20 cellular contexts compared by ENCODE assay signal in the genomic region with DNA sequence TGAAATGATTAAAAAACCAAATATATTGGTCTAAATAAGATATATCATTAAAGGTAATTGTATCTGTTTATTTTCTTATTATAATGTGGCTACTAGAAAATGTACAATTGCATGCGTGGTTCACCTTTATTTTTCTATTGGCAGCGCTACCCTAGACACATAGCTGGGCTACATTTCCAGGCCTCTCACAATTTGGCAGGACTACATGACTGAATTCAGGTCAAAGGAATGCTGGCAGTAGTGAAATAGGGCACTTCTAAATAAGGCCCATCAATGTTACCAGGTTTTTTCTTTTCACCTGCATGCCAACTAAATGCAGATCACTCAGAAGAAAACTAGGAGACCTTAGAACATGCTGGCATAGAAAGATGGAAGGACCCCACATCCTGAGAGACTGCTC.
DNase-seq lines count a peak whose midpoint lies in the region; ATAC-seq, FAIRE-seq and TF ChIP-seq lines count a peak whose summit lies in the region.
"Had no signal": no experiment of that assay in that cellular context is flagged by ENCODE, and none has a peak within 500 bp of the region (broad histone marks: within the 10 kb centered on the region; RNA-seq: fewer than 3 reads in every experiment).

No MANE protein-coding gene starts in this region.

- no peaks in the 10 kb centered on the region for H3K36me3 ChIP-seq in left ventricle myocardium inferior
- H3K36me3 ChIP-seq in OCI-LY7 (ENCODE audit: insufficient read depth, low read length), result no peaks in the 10 kb centered on the region
- no peaks in the 10 kb centered on the region for H3K36me3 ChIP-seq in kidney (ENCODE audit: control insufficient read depth in 1 of 2, insufficient read depth in 2 of 2, low read length in 2 of 2)

- intact Hi-C loops in Right ventricle myocardium inferior (cut with DNase I) (no loop called here), left ventricle myocardium inferior (cut with micrococcal nuclease) (no loop called here), OCI-LY7 (cut with micrococcal nuclease; ENCODE audit: unreplicated experiment) (no loop called here), kidney (cut with DNase I) (no loop called here)
- intact Hi-C loops in activated CD8-positive, alpha-beta T cell treated with anti-CD3 and anti-CD28 coated beads for 36 hours (cut with micrococcal nuclease), result no loop called here

- no peaks in the 10 kb centered on the region for H3K36me3 Mint-ChIP-seq in nephron progenitor cell (ENCODE audit: low read depth)
- H3K36me3 Mint-ChIP-seq in activated CD8-positive, alpha-beta T cell treated with anti-CD3 and anti-CD28 coated beads for 36 hours (ENCODE audit: low read depth), result no peaks in the 10 kb centered on the region

- no peak for FAIRE-seq in kidney (lab: Jason Lieb, UNC)
- FAIRE-seq: A549, D721Med, GM12892, H1, HepG2 had no signal

- ATAC-seq in Right ventricle myocardium inferior, result peak; percentile 84
- no peak for ATAC-seq in activated CD8-positive, alpha-beta T cell treated with anti-CD3 and anti-CD28 coated beads for 36 hours
- ATAC-seq: A549, HepG2 had no signal

- H3K27ac ChIP-seq in left ventricle myocardium inferior (replicated peaks), result no peak overlapping the region
- H3K27ac ChIP-seq in OCI-LY7 (ENCODE audit: low read depth, low read length, poor library complexity, severe bottlenecking), result no peak overlapping the region
- H3K27ac ChIP-seq in kidney (ENCODE audit: low read depth in 2 of 2, low read length in 2 of 2), result no peak overlapping the region
- H3K27ac ChIP-seq: 22Rv1, A549, C4-2B had no signal

- POLR2A ChIA-PET in OCI-LY7 (lab: Charles Lee), result interaction anchor here (0.5 to 2.1 kb wide), 3 partner anchors 13 to 624 kb away, joined by 3 to 7 read pairs (median 3); no protein-coding TSS in a partner anchor
- POLR2A ChIA-PET in activated CD8-positive, alpha-beta T cell treated with anti-CD3 and anti-CD28 coated beads for 36 hours (lab: Charles Lee), result no interaction called here

- peak overlapping the region; percentile 2; the same call in 1 of the 2 replicates for H3K4me2 ChIP-seq in OCI-LY7 (ENCODE audit: low read length)
- H3K4me2 ChIP-seq: A549 had no signal

- TF ChIP-seq CTCF in left ventricle myocardium inferior (IDR thresholded peaks at IDR 0.05; ENCODE audit: borderline replicate concordance), result no peak
- no peak for TF ChIP-seq CTCF in OCI-LY7 (conservative IDR thresholded peaks at IDR 0.05; ENCODE audit: low read length)
- no peak for TF ChIP-seq CTCF in nephron progenitor cell (IDR thresholded peaks at IDR 0.05)
- TF ChIP-seq CTCF in activated CD8-positive, alpha-beta T cell treated with anti-CD3 and anti-CD28 coated beads for 36 hours (IDR thresholded peaks at IDR 0.05), result no peak
- no peak for TF ChIP-seq CTCF in kidney (IDR thresholded peaks at IDR 0.05; ENCODE audit: borderline replicate concordance, extremely low read depth, insufficient read depth)

- H3K9me3 ChIP-seq in left ventricle myocardium inferior (replicated peaks) (no peaks in the 10 kb centered on the region), OCI-LY7 (ENCODE audit: low read length) (no peaks in the 10 kb centered on the region), kidney (ENCODE audit: control insufficient read depth in 1 of 2, low read length in 2 of 2) (no peaks in the 10 kb centered on the region)
- H3K9me3 ChIP-seq: A549, Caco-2 had no signal

- CTCF ChIA-PET in OCI-LY7 (lab: Charles Lee; ENCODE audit: unreplicated experiment), result no interaction called here
- CTCF ChIA-PET in activated CD8-positive, alpha-beta T cell treated with anti-CD3 and anti-CD28 coated beads for 36 hours (lab: Charles Lee), result no interaction called here

- peaks cover 6% of the 10 kb centered on the region for H3K9me3 Mint-ChIP-seq in nephron progenitor cell
- peaks cover 8% of the 10 kb centered on the region for H3K9me3 Mint-ChIP-seq in activated CD8-positive, alpha-beta T cell treated with anti-CD3 and anti-CD28 coated beads for 36 hours

- no peaks in the 10 kb centered on the region for H3K79me2 ChIP-seq in OCI-LY7 (ENCODE audit: insufficient read depth, low read depth, low read length)

- no peak overlapping the region for H3K4me3 Mint-ChIP-seq in nephron progenitor cell
- no peak overlapping the region for H3K4me3 Mint-ChIP-seq in activated CD8-positive, alpha-beta T cell treated with anti-CD3 and anti-CD28 coated beads for 36 hours
- H3K4me3 Mint-ChIP-seq: CD4-positive, alpha-beta T cell; H9 had no signal

- DNase-seq in Right ventricle myocardium inferior (ENCODE audit: missing footprints) (no peak), left ventricle myocardium inferior (no peak), OCI-LY7 (ENCODE audit: low spot score) (no peak), cerebellum (ENCODE audit: low spot score) (peak; percentile 0), nephron progenitor cell (no peak), kidney (no peak)
- DNase-seq in central memory CD4-positive, alpha-beta T cell, result no peak
- no peak for DNase-seq in activated CD8-positive, alpha-beta T cell treated with anti-CD3 and anti-CD28 coated beads for 36 hours
- DNase-seq: AML-193; Caco-2; CD4-positive, alpha-beta T cell; GDM1; H9 had no signal

- H3K9me2 ChIP-seq in OCI-LY7 (ENCODE audit: insufficient read depth, low read length), result no peaks in the 10 kb centered on the region

- no peaks in the 10 kb centered on the region for H3K27me3 Mint-ChIP-seq in nephron progenitor cell (ENCODE audit: low read depth, poor library complexity)
- no peaks in the 10 kb centered on the region for H3K27me3 Mint-ChIP-seq in activated CD8-positive, alpha-beta T cell treated with anti-CD3 and anti-CD28 coated beads for 36 hours
- H3K27me3 Mint-ChIP-seq: CD4-positive, alpha-beta T cell had no signal

- no peaks in the 10 kb centered on the region for H4K20me1 ChIP-seq in OCI-LY7 (ENCODE audit: insufficient read depth, low read length)

- H3K4me1 ChIP-seq in left ventricle myocardium inferior (no peaks in the 10 kb centered on the region), OCI-LY7 (ENCODE audit: insufficient read depth, low read length, poor library complexity, severe bottlenecking) (peaks cover 8% of the 10 kb centered on the region), kidney (ENCODE audit: control insufficient read depth in 1 of 2, insufficient read depth in 1 of 2, low read depth in 1 of 2, low read length in 2 of 2) (no peaks in the 10 kb centered on the region)
- H3K4me1 ChIP-seq: A549, Caco-2 had no signal

- H3K9ac ChIP-seq in kidney (ENCODE audit: low read length in 2 of 2), result no peak overlapping the region

- H3K27ac Mint-ChIP-seq in nephron progenitor cell, result peak overlapping the region; percentile 45
- H3K27ac Mint-ChIP-seq in activated CD8-positive, alpha-beta T cell treated with anti-CD3 and anti-CD28 coated beads for 36 hours, result no peak overlapping the region
- H3K27ac Mint-ChIP-seq: CD4-positive, alpha-beta T cell; H9 had no signal

- peak overlapping the region; percentile 58 for H2AFZ ChIP-seq in OCI-LY7 (ENCODE audit: low read length)

- H3K4me1 Mint-ChIP-seq in nephron progenitor cell, result no peaks in the 10 kb centered on the region
- H3K4me1 Mint-ChIP-seq in activated CD8-positive, alpha-beta T cell treated with anti-CD3 and anti-CD28 coated beads for 36 hours (ENCODE audit: low read depth), result no peaks in the 10 kb centered on the region
- H3K4me1 Mint-ChIP-seq: H9 had no signal

- H3K4me3 ChIP-seq in left ventricle myocardium inferior (no peak overlapping the region), OCI-LY7 (ENCODE audit: low read depth, low read length, poor library complexity, severe bottlenecking) (no peak overlapping the region), kidney (ENCODE audit: low read length in 2 of 2) (no peak overlapping the region)
- H3K4me3 ChIP-seq: A549 had no signal

- no peaks in the 10 kb centered on the region for H3K27me3 ChIP-seq in left ventricle myocardium inferior (ENCODE audit: low read depth)

- no TSS peak for BruUV-seq in OCI-LY7 (replicated peaks; lab: Mats Ljungman, UMichigan)
